1 cellular context compared by ENCODE assay signal in the genomic region with DNA sequence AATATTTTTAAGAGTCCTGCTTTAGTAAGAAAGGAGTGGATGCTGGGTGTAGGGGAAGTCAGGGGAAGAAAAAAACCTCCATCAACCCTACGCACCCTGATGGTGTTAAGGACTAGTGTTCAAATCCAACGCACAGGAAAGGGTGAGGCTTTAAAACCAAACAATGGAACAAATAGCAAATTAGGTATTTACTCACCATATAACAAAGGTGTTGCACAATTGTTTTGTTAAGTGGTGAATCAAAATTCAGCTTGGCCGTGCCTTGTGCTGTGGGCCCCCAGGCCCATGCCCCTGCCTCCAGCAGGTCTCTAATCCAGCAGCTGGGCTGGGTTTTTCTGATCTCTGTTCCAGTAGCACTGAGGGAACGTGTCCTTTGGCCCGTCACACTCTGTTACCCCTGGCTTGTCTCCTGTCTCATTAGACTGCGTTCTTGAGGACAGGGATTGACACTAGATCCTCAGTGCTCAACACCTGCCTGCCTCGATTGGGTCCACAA.
TF ChIP-seq lines count a peak whose summit lies in the region.

No MANE protein-coding gene starts in this region.

TF ChIP-seq in IMR-90, 13 proteins besides CTCF, POLR2A, EP300 and RAD21 (continued from another document):
- TF ChIP-seq BHLHE40 (IDR thresholded peaks at IDR 0.05; ENCODE audit: low read depth, low read length) = no peak
- no peak for TF ChIP-seq MAZ (IDR thresholded peaks at IDR 0.05; ENCODE audit: borderline replicate concordance, low read depth, low read length)
- peak; percentile 30; the same call in 1 of the 2 replicates for TF ChIP-seq CEBPB (IDR thresholded peaks at IDR 0.05; ENCODE audit: low read depth, low read length)
- no peak for TF ChIP-seq MAFK (IDR thresholded peaks at IDR 0.05; ENCODE audit: low read depth, low read length)
